In genomic region chr4:169208090-169208455, GRCh38 we compare ENCODE assay signal across 1 cellular context.
TF ChIP-seq lines count a peak whose summit lies in the region.

No MANE protein-coding gene starts in this region.

TF ChIP-seq in H1, 55 proteins besides CTCF, POLR2A, EP300 and RAD21 (continued from another document):
- TF ChIP-seq CHD7 (IDR thresholded peaks at IDR 0.05; ENCODE audit: insufficient replicate concordance, low read length): no peak
